27 cellular contexts compared by ENCODE assay signal in the genomic region with DNA sequence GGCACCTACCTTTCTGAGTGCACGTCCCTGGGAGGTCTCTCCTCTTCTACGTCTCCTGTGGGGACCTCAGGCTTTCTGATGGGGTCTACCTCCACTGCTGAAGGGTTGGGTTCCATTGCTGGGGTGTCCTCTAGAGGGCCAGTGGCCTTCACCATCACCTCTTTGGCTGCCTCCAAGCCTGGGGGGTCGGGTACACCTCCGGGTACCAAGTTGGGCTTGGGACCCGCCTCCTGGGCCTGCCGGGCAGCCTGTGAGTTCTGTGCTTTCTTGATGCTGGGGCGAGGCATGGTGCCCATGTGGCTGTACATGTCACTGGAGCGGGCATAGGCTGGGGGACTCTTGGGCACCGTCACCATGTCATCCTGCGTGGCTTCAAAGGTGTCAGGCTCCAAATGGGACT. TPM values are rescaled to one million over a fixed set of nuclear protein-coding genes. Genes with fewer than 3 reads are reported as not detected.
DNase-seq lines count a peak whose midpoint lies in the region; ATAC-seq and TF ChIP-seq lines count a peak whose summit lies in the region.
"Had no signal": no experiment of that assay in that cellular context is flagged by ENCODE, and none has a peak within 500 bp of the region (broad histone marks: within the 10 kb centered on the region; RNA-seq: fewer than 3 reads in every experiment).

No MANE protein-coding gene starts in this region.

- H3K4me2 ChIP-seq in Loucy (ENCODE audit: low read depth, low read length, poor library complexity, severe bottlenecking) (peak overlapping the region; percentile 71), H9 (ENCODE audit: insufficient read depth, insufficient read length, low read length) (no peak overlapping the region)
- H3K4me2 ChIP-seq: A549, GM23338 had no signal

- no peaks in the 10 kb centered on the region for H3K79me1 ChIP-seq in H9 (ENCODE audit: insufficient read depth, low read depth, low read length, poor library complexity, severe bottlenecking)

- peak overlapping the region; percentile 33 for H3K4me3 ChIP-seq in Loucy (ENCODE audit: low read length, poor library complexity, severe bottlenecking)
- H3K4me3 ChIP-seq: A549, esophagus squamous epithelium, GM23338, lung, skin epidermis, stomach had no signal

- H3K4me1 Mint-ChIP-seq in activated CD4-positive, alpha-beta T cell treated with anti-CD3 and anti-CD28 coated beads, Interleukin-2, amount 10 ng/mL, durations not matched to agents 7 days and 5 days: peaks cover 66% of the 10 kb centered on the region
- peaks cover 68% of the 10 kb centered on the region for H3K4me1 Mint-ChIP-seq in dendritic cell treated with granulocyte-macrophage colony-stimulating factor and Interleukin-4, amounts not matched to agents 40 ng/mL and 50 ng/mL, for 4 days (ENCODE audit: low read depth)
- H3K4me1 Mint-ChIP-seq in stimulated activated memory B cell treated with anti-CD40 and anti-IgM and Interleukin-4, amounts not matched to agents 10 μg/mL and 1 μg/mL and 100 μg/mL, for 72 hours: peaks cover 77% of the 10 kb centered on the region
- peaks cover 25 to 38% of the 10 kb centered on the region in 2 experiments for H3K4me1 Mint-ChIP-seq in H9

- peak overlapping the region; percentile 13 for H3K27ac Mint-ChIP-seq in activated CD4-positive, alpha-beta T cell treated with anti-CD3 and anti-CD28 coated beads, Interleukin-2, amount 10 ng/mL, durations not matched to agents 7 days and 5 days
- H3K27ac Mint-ChIP-seq in dendritic cell treated with granulocyte-macrophage colony-stimulating factor and Interleukin-4, amounts not matched to agents 40 ng/mL and 50 ng/mL, for 4 days: peak overlapping the region; percentile 38
- peak overlapping the region; percentile 60 for H3K27ac Mint-ChIP-seq in stimulated activated memory B cell treated with anti-CD40 and anti-IgM and Interleukin-4, amounts not matched to agents 10 μg/mL and 1 μg/mL and 100 μg/mL, for 72 hours
- peak overlapping the region in 1 of 3 experiments; percentile 46; a peak in 1 of 7 replicates for H3K27ac Mint-ChIP-seq in H9
- H3K27ac Mint-ChIP-seq: endodermal cell, GM23338 had no signal

- no peak overlapping the region for H3K56ac ChIP-seq in H9 (ENCODE audit: insufficient read length, low read depth, low read length)

- POLR2A ChIA-PET in activated CD4-positive, alpha-beta T cell treated with anti-CD3 and anti-CD28 coated beads, Interleukin-2, amount 10 ng/mL, durations not matched to agents 7 days and 5 days (lab: Charles Lee): no interaction called here

- no CpG with 5 or more reads among the region's 10 CpGs for WGBS in H9 (ENCODE audit: extremely low coverage, insufficient read length, low lambda C conversion rate)

- no peak overlapping the region for H2BK15ac ChIP-seq in H9 (ENCODE audit: low read depth, low read length)

- no peak overlapping the region for H3K14ac ChIP-seq in H9 (ENCODE audit: insufficient read depth, low read length)

- no peak overlapping the region for H3K4ac ChIP-seq in H9 (ENCODE audit: low read depth, low read length)

- peak overlapping the region; percentile 34 for H3K4me3 Mint-ChIP-seq in activated CD4-positive, alpha-beta T cell treated with anti-CD3 and anti-CD28 coated beads, Interleukin-2, amount 10 ng/mL, durations not matched to agents 7 days and 5 days
- no peak overlapping the region for H3K4me3 Mint-ChIP-seq in dendritic cell treated with granulocyte-macrophage colony-stimulating factor and Interleukin-4, amounts not matched to agents 40 ng/mL and 50 ng/mL, for 4 days
- H3K4me3 Mint-ChIP-seq in stimulated activated memory B cell treated with anti-CD40 and anti-IgM and Interleukin-4, amounts not matched to agents 10 μg/mL and 1 μg/mL and 100 μg/mL, for 72 hours: peak overlapping the region; percentile 8
- peak overlapping the region in 1 of 2 experiments; percentile 24; a peak in 2 of 5 replicates for H3K4me3 Mint-ChIP-seq in H9
- H3K4me3 Mint-ChIP-seq: endodermal cell, GM23338 had no signal

- no peak overlapping the region for H4K5ac ChIP-seq in H9 (ENCODE audit: insufficient read length, low read depth, low read length)

- peaks cover 6% of the 10 kb centered on the region for H3F3A ChIP-seq in Loucy (ENCODE audit: low read depth)

- H3K79me2 ChIP-seq in Loucy (ENCODE audit: insufficient read depth, low read length) (peaks cover 92% of the 10 kb centered on the region), H9 (ENCODE audit: insufficient read depth, low read length) (no peaks in the 10 kb centered on the region)

- H3K9me3 Mint-ChIP-seq in activated CD4-positive, alpha-beta T cell treated with anti-CD3 and anti-CD28 coated beads, Interleukin-2, amount 10 ng/mL, durations not matched to agents 7 days and 5 days: no peaks in the 10 kb centered on the region
- H3K9me3 Mint-ChIP-seq in dendritic cell treated with granulocyte-macrophage colony-stimulating factor and Interleukin-4, amounts not matched to agents 40 ng/mL and 50 ng/mL, for 4 days: no peaks in the 10 kb centered on the region
- no peaks in the 10 kb centered on the region for H3K9me3 Mint-ChIP-seq in stimulated activated memory B cell treated with anti-CD40 and anti-IgM and Interleukin-4, amounts not matched to agents 10 μg/mL and 1 μg/mL and 100 μg/mL, for 72 hours
- no peaks in the 10 kb centered on the region for H3K9me3 Mint-ChIP-seq in H9
- H3K9me3 Mint-ChIP-seq: endodermal cell had no signal

- no peak overlapping the region for H4K91ac ChIP-seq in H9 (ENCODE audit: insufficient read length, low read depth, low read length)

- no peak for DNase-seq in activated CD4-positive, alpha-beta T cell treated with anti-CD3 and anti-CD28 coated beads, Interleukin-2, amount 10 ng/mL, durations not matched to agents 7 days and 5 days
- no peak for DNase-seq in activated CD4-positive, alpha-beta T cell treated with anti-CD3 and anti-CD28 coated beads, Interleukin-2, amount 50 U/mL, for 48 hours
- no peak for DNase-seq in NK-92 treated with Interleukin-12 subunit alpha and Interleukin-12 subunit beta, amount 100 ng/mL, for 24 hours (lab: John Stamatoyannopoulos, UW)
- DNase-seq in DMS 273 (lab: John Stamatoyannopoulos, UW; ENCODE audit: unreplicated experiment): no peak
- no peak for DNase-seq in H9
- DNase-seq: activated CD4-positive, alpha-beta T cell treated with anti-CD3 and anti-CD28 coated beads for 48 hours; activated naive CD4-positive, alpha-beta T cell treated with anti-CD3 and anti-CD28 coated beads, Interleukin-2, amount 50 U/mL, for 16 hours; activated T-cell treated with anti-CD3 and anti-CD28 coated beads for 4 hours; BE2C; endodermal cell; esophagus squamous epithelium; islet precursor cell; Karpas-422; NCI-H1930; NCI-H2227 treated with DMSO at 0.1 percent for 48 hours; NCI-H82; occipital lobe; Right ventricle myocardium superior; stomach; trophoblast cell had no signal

- peaks cover 23% of the 10 kb centered on the region; the same call in 1 of the 2 replicates for H3K36me3 ChIP-seq in Loucy (ENCODE audit: insufficient read depth, low read length)
- H3K36me3 ChIP-seq: BE2C, esophagus squamous epithelium had no signal

- peaks cover 62% of the 10 kb centered on the region for H3K36me3 Mint-ChIP-seq in activated CD4-positive, alpha-beta T cell treated with anti-CD3 and anti-CD28 coated beads, Interleukin-2, amount 10 ng/mL, durations not matched to agents 7 days and 5 days (ENCODE audit: low read depth)
- peaks cover 19% of the 10 kb centered on the region for H3K36me3 Mint-ChIP-seq in dendritic cell treated with granulocyte-macrophage colony-stimulating factor and Interleukin-4, amounts not matched to agents 40 ng/mL and 50 ng/mL, for 4 days (ENCODE audit: low read depth)
- peaks cover 30% of the 10 kb centered on the region for H3K36me3 Mint-ChIP-seq in stimulated activated memory B cell treated with anti-CD40 and anti-IgM and Interleukin-4, amounts not matched to agents 10 μg/mL and 1 μg/mL and 100 μg/mL, for 72 hours
- no peaks in the 10 kb centered on the region for H3K36me3 Mint-ChIP-seq in H9 (ENCODE audit: insufficient read depth in 1 of 3, low read depth in 3 of 3)

- H3K27me3 Mint-ChIP-seq in activated CD4-positive, alpha-beta T cell treated with anti-CD3 and anti-CD28 coated beads, Interleukin-2, amount 10 ng/mL, durations not matched to agents 7 days and 5 days: no peaks in the 10 kb centered on the region
- H3K27me3 Mint-ChIP-seq in dendritic cell treated with granulocyte-macrophage colony-stimulating factor and Interleukin-4, amounts not matched to agents 40 ng/mL and 50 ng/mL, for 4 days: no peaks in the 10 kb centered on the region
- H3K27me3 Mint-ChIP-seq in stimulated activated memory B cell treated with anti-CD40 and anti-IgM and Interleukin-4, amounts not matched to agents 10 μg/mL and 1 μg/mL and 100 μg/mL, for 72 hours: no peaks in the 10 kb centered on the region
- peaks cover 6% of the 10 kb centered on the region for H3K27me3 Mint-ChIP-seq in H9 (ENCODE audit: low read depth)

- intact Hi-C loops in dendritic cell treated with granulocyte-macrophage colony-stimulating factor and Interleukin-4, amounts not matched to agents 40 ng/mL and 50 ng/mL, for 4 days (cut with micrococcal nuclease): no loop called here

- H3T11ph ChIP-seq in H9 (ENCODE audit: low read length): no peak overlapping the region

- no peaks in the 10 kb centered on the region for H3K9me2 ChIP-seq in Loucy (replicated peaks; ENCODE audit: low read depth, low read length)

- no peak overlapping the region for H2AK5ac ChIP-seq in H9 (ENCODE audit: insufficient read length, low read length)

- H3K23me2 ChIP-seq in H9 (ENCODE audit: insufficient read length, low read depth, low read length, poor library complexity, severe bottlenecking): peaks cover 8% of the 10 kb centered on the region

- H3K4me1 ChIP-seq in Loucy (ENCODE audit: insufficient read depth, low read length, poor library complexity, severe bottlenecking): peaks cover 47% of the 10 kb centered on the region
- H3K4me1 ChIP-seq in H9 (ENCODE audit: insufficient read depth, low read length): peaks cover 8% of the 10 kb centered on the region

- peaks cover 45% of the 10 kb centered on the region for H4K20me1 ChIP-seq in Loucy (ENCODE audit: insufficient read depth, low read length, poor library complexity, severe bottlenecking)
- no peaks in the 10 kb centered on the region for H4K20me1 ChIP-seq in H9 (ENCODE audit: control insufficient read depth, insufficient read depth, insufficient read length)

- H2AFZ ChIP-seq in Loucy (ENCODE audit: low read length) (no peak overlapping the region), H9 (ENCODE audit: low read length) (no peak overlapping the region)
- H2AFZ ChIP-seq: GM23338 had no signal

- no peak overlapping the region for H2BK120ac ChIP-seq in H9 (ENCODE audit: low read depth, low read length, poor library complexity, severe bottlenecking)

- H3K9ac ChIP-seq in Loucy (ENCODE audit: low read depth, low read length, poor library complexity, severe bottlenecking) (peak overlapping the region; percentile 30), H9 (ENCODE audit: extremely low read depth, insufficient read length, low read length) (no peak overlapping the region)

- H4K8ac ChIP-seq in H9 (replicated peaks; ENCODE audit: insufficient read length, low read depth, low read length): no peak overlapping the region

- H3K18ac ChIP-seq in H9 (ENCODE audit: insufficient read length, low read depth, low read length): no peak overlapping the region

- no peak overlapping the region for H2BK5ac ChIP-seq in H9 (ENCODE audit: insufficient read length, low read length)

- no peak for ATAC-seq in stimulated activated memory B cell treated with anti-CD40 and anti-IgM and Interleukin-4, amounts not matched to agents 10 μg/mL and 1 μg/mL and 100 μg/mL, for 72 hours
- ATAC-seq: A549, GM23338 had no signal

- H3K27me3 ChIP-seq in Loucy (ENCODE audit: insufficient read depth, low read length, poor library complexity, severe bottlenecking) (no peaks in the 10 kb centered on the region), H9 (ENCODE audit: insufficient read depth, low read length) (no peaks in the 10 kb centered on the region; the same call in 1 of the 2 replicates)
- H3K27me3 ChIP-seq: BE2C, esophagus squamous epithelium, stomach had no signal

- no peaks in the 10 kb centered on the region for H3K9me3 ChIP-seq in Loucy (ENCODE audit: insufficient read depth, low read depth, low read length)
- H3K9me3 ChIP-seq in H9 (ENCODE audit: control insufficient read depth, low read depth, low read length): no peaks in the 10 kb centered on the region
- H3K9me3 ChIP-seq: A549, BE2C, esophagus squamous epithelium, stomach had no signal

- no peak overlapping the region for H3K27ac ChIP-seq in H9 (ENCODE audit: insufficient read length, low read depth, low read length)
- H3K27ac ChIP-seq: A549, esophagus squamous epithelium, stomach had no signal

- no peak overlapping the region for H2BK20ac ChIP-seq in H9 (ENCODE audit: low read depth, low read length, poor library complexity, severe bottlenecking)

- CTCF ChIA-PET in activated CD4-positive, alpha-beta T cell treated with anti-CD3 and anti-CD28 coated beads, Interleukin-2, amount 10 ng/mL, durations not matched to agents 7 days and 5 days (lab: Charles Lee): interaction anchor here (0.6 to 2.4 kb wide), 2 partner anchors 10 to 15 kb away, joined by 3 to 6 read pairs; no protein-coding TSS in a partner anchor

- peak; percentile 14; the same call in 1 of the 2 replicates for TF ChIP-seq CTCF in Loucy (conservative IDR thresholded peaks at IDR 0.05; ENCODE audit: low read length)
- no peak for TF ChIP-seq CTCF in H9 (conservative IDR thresholded peaks at IDR 0.05)

- H2BK12ac ChIP-seq in H9 (ENCODE audit: insufficient read length, low read depth, low read length): no peak overlapping the region

- no peak overlapping the region for H3K23ac ChIP-seq in H9 (ENCODE audit: insufficient read length, low read depth, low read length)

RNA-seq across cellular contexts. Expression of a gene that starts 4.5 kb away (rescaled TPM):
- total RNA-seq in activated CD4-positive, alpha-beta T cell treated with anti-CD3 and anti-CD28 coated beads, Interleukin-2, amount 10 ng/mL, durations not matched to agents 7 days and 5 days: 10 to 100 TPM; 67.9 to 71.4 TPM
- 1.3 and 1.7 TPM in 2 replicates for total RNA-seq in H9 (2021)

RNA-seq across cellular contexts. Expression of a gene that starts 11.9 kb away (rescaled TPM):
- 100 to 1,000 TPM in 1 of 2 experiments, 10 to 100 TPM in 1; 99.4 to 110 TPM for total RNA-seq in activated CD4-positive, alpha-beta T cell treated with anti-CD3 and anti-CD28 coated beads, Interleukin-2, amount 10 ng/mL, durations not matched to agents 7 days and 5 days
- total RNA-seq in H9 (2021): 85.7 and 87.8 TPM in 2 replicates

RNA-seq across cellular contexts. Expression of a gene that starts 28.7 kb away (rescaled TPM):
- total RNA-seq in activated CD4-positive, alpha-beta T cell treated with anti-CD3 and anti-CD28 coated beads, Interleukin-2, amount 10 ng/mL, durations not matched to agents 7 days and 5 days: 10 to 100 TPM; 66.7 to 78.1 TPM
- total RNA-seq in H9 (2021): 68.4 TPM in 2 replicates

RNA-seq across cellular contexts. Expression of a gene that starts 38.9 kb away (rescaled TPM):
- total RNA-seq in activated CD4-positive, alpha-beta T cell treated with anti-CD3 and anti-CD28 coated beads, Interleukin-2, amount 10 ng/mL, durations not matched to agents 7 days and 5 days: 10 to 100 TPM; 21.7 to 24.0 TPM
- 13.2 and 16.3 TPM in 2 replicates for total RNA-seq in H9 (2021)

RNA-seq across cellular contexts. Expression of a gene that starts 58.1 kb away (rescaled TPM):
- 1 to 10 TPM; 1.2 to 1.6 TPM for total RNA-seq in activated CD4-positive, alpha-beta T cell treated with anti-CD3 and anti-CD28 coated beads, Interleukin-2, amount 10 ng/mL, durations not matched to agents 7 days and 5 days
- total RNA-seq in H9 (2021): not detected in 2 replicates
- total RNA-seq: endodermal cell, GM23338, occipital lobe, stomach had no signal

Comparison
In these comparisons a context has a peak if more than half of its experiments do, and no peak if none do; other contexts are left out.
1. RNA of a gene that starts 4.5 kb away (total RNA-seq): 67.9 to 71.4 TPM in activated CD4-positive, alpha-beta T cell treated with anti-CD3 and anti-CD28 coated beads, Interleukin-2, amount 10 ng/mL, durations not matched to agents 7 days and 5 days; 1.3 to 1.7 TPM in H9; every median in the first group is over 10 times any median in the second.